Comparison of ENCODE assay signal across 8 cellular contexts in genomic region chr3:159586587-159587202, GRCh38.
DNase-seq lines count a peak whose midpoint lies in the region; ATAC-seq and TF ChIP-seq lines count a peak whose summit lies in the region.

No MANE protein-coding gene starts in this region.

- no peaks in the 10 kb centered on the region for H3K27me3 ChIP-seq in iPS DF 6.9 (ENCODE audit: control insufficient read depth, insufficient read depth, low read length)

- CTCF ChIA-PET in activated naive CD4-positive, alpha-beta T cell treated with anti-CD3 and anti-CD28 coated beads for 36 hours (lab: Charles Lee) = no interaction called here

- TF ChIP-seq CTCF in AG09319 (IDR thresholded peaks at IDR 0.05; ENCODE audit: low read depth, low read length) (peak; percentile 63), lower leg skin (IDR thresholded peaks at IDR 0.05) (no peak)

- WGBS in iPS DF 6.9 (ENCODE audit: insufficient coverage, insufficient read length) = no CpG with 5 or more reads among the region's 5 CpGs
- 51 to 55% methylated on average over 5 of the region's 5 CpGs for WGBS in lower leg skin, 2 donors

- no peak overlapping the region for H3K27ac ChIP-seq in iPS DF 6.9 (ENCODE audit: low read length)

- peak; percentile 96 for ATAC-seq in SK-N-SH treated with all-trans-retinoic acid at 6 μM for 48 hours
- no peak for ATAC-seq in GM21723 (IDR thresholded peaks at IDR 0.05; ENCODE audit: unreplicated experiment)

- H3K27ac Mint-ChIP-seq in activated naive CD4-positive, alpha-beta T cell treated with anti-CD3 and anti-CD28 coated beads for 36 hours = no peak overlapping the region

- no peaks in the 10 kb centered on the region for H3K27me3 Mint-ChIP-seq in activated naive CD4-positive, alpha-beta T cell treated with anti-CD3 and anti-CD28 coated beads for 36 hours (ENCODE audit: low read depth)

- no peaks in the 10 kb centered on the region for H3K4me1 ChIP-seq in iPS DF 6.9 (ENCODE audit: control insufficient read depth, insufficient read depth, low read length)

- no peaks in the 10 kb centered on the region for H3K9me3 ChIP-seq in iPS DF 6.9 (ENCODE audit: control insufficient read depth, insufficient read depth, low read length)

- TF ChIP-seq POLR2A in lower leg skin (IDR thresholded peaks at IDR 0.05) = no peak

- intact Hi-C loops in activated naive CD4-positive, alpha-beta T cell treated with anti-CD3 and anti-CD28 coated beads for 36 hours (cut with micrococcal nuclease) = no loop called here
- intact Hi-C loops in lower leg skin (cut with DNase I; ENCODE audit: low total_unique reads) = no loop called here

- no peaks in the 10 kb centered on the region for H3K4me1 Mint-ChIP-seq in activated naive CD4-positive, alpha-beta T cell treated with anti-CD3 and anti-CD28 coated beads for 36 hours (ENCODE audit: low read depth)

- DNase-seq in AG09319 (ENCODE audit: extremely low read depth, low read depth) (no peak), HK-2 (ENCODE audit: unreplicated experiment) (peak; percentile 11), iPS DF 6.9 (ENCODE audit: low read depth, low spot score) (peak; percentile 41), OCI-M1 (lab: John Stamatoyannopoulos, UW) (no peak), lower leg skin (ENCODE audit: low spot score in 2 of 2) (no peak)
- no peak for DNase-seq in activated naive CD4-positive, alpha-beta T cell treated with anti-CD3 and anti-CD28 coated beads for 36 hours

- no peaks in the 10 kb centered on the region for H3K36me3 Mint-ChIP-seq in activated naive CD4-positive, alpha-beta T cell treated with anti-CD3 and anti-CD28 coated beads for 36 hours (ENCODE audit: low read depth)

- no peak overlapping the region for H3K4me3 ChIP-seq in iPS DF 6.9 (ENCODE audit: low read length)
- no peak overlapping the region for H3K4me3 ChIP-seq in lower leg skin (ENCODE audit: low read depth, poor library complexity, severe bottlenecking)

- peaks cover 3% of the 10 kb centered on the region for H3K9me3 Mint-ChIP-seq in activated naive CD4-positive, alpha-beta T cell treated with anti-CD3 and anti-CD28 coated beads for 36 hours

- H3K4me3 Mint-ChIP-seq in activated naive CD4-positive, alpha-beta T cell treated with anti-CD3 and anti-CD28 coated beads for 36 hours = no peak overlapping the region

- no peaks in the 10 kb centered on the region for H3K36me3 ChIP-seq in iPS DF 6.9 (ENCODE audit: control insufficient read depth, insufficient read depth, low read length)

TF ChIP-seq in SK-N-SH treated with all-trans-retinoic acid at 6 μM for 48 hours, 23 proteins besides CTCF, POLR2A, EP300 and RAD21:
- TF ChIP-seq GLIS3 (CRISPR knock-in tag; IDR thresholded peaks at IDR 0.05) (no peak), ZNF565 (CRISPR knock-in tag; conservative IDR thresholded peaks at IDR 0.05; ENCODE audit: low read depth) (no peak), POU6F1 (CRISPR knock-in tag; IDR thresholded peaks at IDR 0.05; ENCODE audit: borderline replicate concordance, low read depth) (no peak), ZC3H10 (CRISPR knock-in tag; IDR thresholded peaks at IDR 0.05) (no peak), ZFP3 (CRISPR knock-in tag; IDR thresholded peaks at IDR 0.05) (no peak), ZNF70 (CRISPR knock-in tag; IDR thresholded peaks at IDR 0.05) (no peak), ESRRG (CRISPR knock-in tag; IDR thresholded peaks at IDR 0.05) (no peak), TCF4 (CRISPR knock-in tag; IDR thresholded peaks at IDR 0.05; ENCODE audit: borderline replicate concordance) (no peak)
- TF ChIP-seq, protein P1, sequence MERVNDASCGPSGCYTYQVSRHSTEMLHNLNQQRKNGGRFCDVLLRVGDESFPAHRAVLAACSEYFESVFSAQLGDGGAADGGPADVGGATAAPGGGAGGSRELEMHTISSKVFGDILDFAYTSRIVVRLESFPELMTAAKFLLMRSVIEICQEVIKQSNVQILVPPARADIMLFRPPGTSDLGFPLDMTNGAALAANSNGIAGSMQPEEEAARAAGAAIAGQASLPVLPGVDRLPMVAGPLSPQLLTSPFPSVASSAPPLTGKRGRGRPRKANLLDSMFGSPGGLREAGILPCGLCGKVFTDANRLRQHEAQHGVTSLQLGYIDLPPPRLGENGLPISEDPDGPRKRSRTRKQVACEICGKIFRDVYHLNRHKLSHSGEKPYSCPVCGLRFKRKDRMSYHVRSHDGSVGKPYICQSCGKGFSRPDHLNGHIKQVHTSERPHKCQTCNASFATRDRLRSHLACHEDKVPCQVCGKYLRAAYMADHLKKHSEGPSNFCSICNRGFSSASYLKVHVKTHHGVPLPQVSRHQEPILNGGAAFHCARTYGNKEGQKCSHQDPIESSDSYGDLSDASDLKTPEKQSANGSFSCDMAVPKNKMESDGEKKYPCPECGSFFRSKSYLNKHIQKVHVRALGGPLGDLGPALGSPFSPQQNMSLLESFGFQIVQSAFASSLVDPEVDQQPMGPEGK (CRISPR knock-in tag; IDR thresholded peaks at IDR 0.05; ENCODE audit: borderline replicate concordance) = no peak
- TF ChIP-seq, protein P2, sequence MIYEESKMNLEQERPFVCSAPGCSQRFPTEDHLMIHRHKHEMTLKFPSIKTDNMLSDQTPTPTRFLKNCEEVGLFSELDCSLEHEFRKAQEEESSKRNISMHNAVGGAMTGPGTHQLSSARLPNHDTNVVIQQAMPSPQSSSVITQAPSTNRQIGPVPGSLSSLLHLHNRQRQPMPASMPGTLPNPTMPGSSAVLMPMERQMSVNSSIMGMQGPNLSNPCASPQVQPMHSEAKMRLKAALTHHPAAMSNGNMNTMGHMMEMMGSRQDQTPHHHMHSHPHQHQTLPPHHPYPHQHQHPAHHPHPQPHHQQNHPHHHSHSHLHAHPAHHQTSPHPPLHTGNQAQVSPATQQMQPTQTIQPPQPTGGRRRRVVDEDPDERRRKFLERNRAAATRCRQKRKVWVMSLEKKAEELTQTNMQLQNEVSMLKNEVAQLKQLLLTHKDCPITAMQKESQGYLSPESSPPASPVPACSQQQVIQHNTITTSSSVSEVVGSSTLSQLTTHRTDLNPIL (CRISPR knock-in tag; IDR thresholded peaks at IDR 0.05; ENCODE audit: low read depth) = no peak

Comparison
In these comparisons a context has a peak if more than half of its experiments do, and no peak if none do; other contexts are left out.
1. DNase-seq: peak in HK-2 (single experiment) and iPS DF 6.9 (single experiment); none in AG09319 (single experiment), activated naive CD4-positive, alpha-beta T cell treated with anti-CD3 and anti-CD28 coated beads for 36 hours (single experiment), OCI-M1 (single experiment) and lower leg skin (0 of 2).